ENCODE assay signal across 14 cellular contexts in the genomic region with DNA sequence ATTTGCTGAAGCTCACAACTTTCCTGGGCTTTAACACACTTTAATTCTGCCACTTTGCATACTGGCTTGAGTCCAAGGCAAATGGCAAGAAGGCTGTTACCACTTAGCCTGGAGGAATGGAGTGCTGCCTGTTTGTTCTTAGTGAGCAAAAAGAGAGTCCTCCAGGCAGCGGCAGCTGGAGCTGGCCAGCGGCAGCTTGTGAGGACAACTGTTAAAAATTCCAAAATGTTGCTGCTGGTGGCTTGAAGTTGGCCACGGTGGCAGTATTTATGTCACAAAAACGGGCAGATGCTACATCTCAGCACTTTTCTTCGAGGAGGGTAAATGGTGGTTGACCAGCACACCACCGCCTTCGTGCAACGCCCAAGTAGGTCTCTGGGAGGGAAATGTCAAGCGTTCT. TPM values are rescaled to one million over a fixed set of nuclear protein-coding genes. Genes with fewer than 3 reads are reported as not detected.
DNase-seq lines count a peak whose midpoint lies in the region; ATAC-seq, FAIRE-seq and TF ChIP-seq lines count a peak whose summit lies in the region.
"Had no signal": no experiment of that assay in that cellular context is flagged by ENCODE, and none has a peak within 500 bp of the region (broad histone marks: within the 10 kb centered on the region; RNA-seq: fewer than 3 reads in every experiment).

No MANE protein-coding gene starts in this region.

- intact Hi-C loops in left cardiac atrium (cut with DNase I) (no loop called here), upper lobe of right lung (cut with DNase I) (no loop called here), dorsolateral prefrontal cortex (cut with DNase I) (no loop called here)

- H3K27me3 ChIP-seq in cardiac muscle cell, result no peaks in the 10 kb centered on the region
- H3K27me3 ChIP-seq in upper lobe of right lung, result no peaks in the 10 kb centered on the region
- H3K27me3 ChIP-seq in dorsolateral prefrontal cortex, result no peaks in the 10 kb centered on the region
- H3K27me3 ChIP-seq: vagina had no signal

- H3K36me3 ChIP-seq in cardiac muscle cell (no peaks in the 10 kb centered on the region), upper lobe of right lung (no peaks in the 10 kb centered on the region)
- H3K36me3 ChIP-seq: vagina had no signal

- DNase-seq in cardiac muscle cell (ENCODE audit: low read depth in 1 of 2, low spot score in 1 of 2), result peak; percentile 17 to 28
- no peak for DNase-seq in left cardiac atrium
- peak; percentile 80 to 82 for DNase-seq in NCI-H526 (lab: John Stamatoyannopoulos, UW)
- peak; percentile 18 for DNase-seq in ecto neural progenitor cell (ENCODE audit: low spot score)
- no peak for DNase-seq in upper lobe of right lung
- no peak for DNase-seq in D721Med (ENCODE audit: insufficient read length, low spot score)
- no peak for DNase-seq in dorsolateral prefrontal cortex
- no peak for DNase-seq in urothelium cell line (ENCODE audit: low spot score)
- DNase-seq: activated CD4-positive, alpha-beta T cell treated with anti-CD3 and anti-CD28 coated beads, Interleukin-2, amount 50 U/mL, for 1 hour; effector memory CD4-positive, alpha-beta T cell; KBM-7; kidney glomerular epithelial cell; stimulated activated CD4-positive, alpha-beta T cell treated with anti-CD3 and anti-CD28 coated beads, Interleukin-2, amount 100 ng/mL, for 48 hours had no signal

- H3K4me3 ChIP-seq in cardiac muscle cell (no peak overlapping the region), upper lobe of right lung (no peak overlapping the region), dorsolateral prefrontal cortex (no peak overlapping the region)
- H3K4me3 ChIP-seq: vagina had no signal

- no peak for FAIRE-seq in D721Med (lab: Jason Lieb, UNC)
- no peak for FAIRE-seq in urothelium cell line (lab: Jason Lieb, UNC)

- H3K27ac ChIP-seq in cardiac muscle cell (no peak overlapping the region), upper lobe of right lung (no peak overlapping the region), dorsolateral prefrontal cortex (no peak overlapping the region)
- H3K27ac ChIP-seq: vagina had no signal

- ATAC-seq in left cardiac atrium (no peak), upper lobe of right lung (peak; percentile 48)

- TF ChIP-seq CTCF in cardiac muscle cell (IDR thresholded peaks at IDR 0.05; ENCODE audit: low read depth, low read length) (no peak), upper lobe of right lung (IDR thresholded peaks at IDR 0.05) (no peak), D721Med (IDR thresholded peaks at IDR 0.05; ENCODE audit: insufficient read depth, missing control alignments) (no peak), dorsolateral prefrontal cortex (IDR thresholded peaks at IDR 0.05 in 54 of 56, conservative IDR thresholded peaks at IDR 0.05 in 2 of 56; ENCODE audit: low read depth in 1 of 56, partially characterized antibody in 56 of 56) (no peak)

- peaks cover 4% of the 10 kb centered on the region for H3K4me1 ChIP-seq in cardiac muscle cell (ENCODE audit: low read depth)
- H3K4me1 ChIP-seq in upper lobe of right lung, result peaks cover 15% of the 10 kb centered on the region

- H3K9me3 ChIP-seq in cardiac muscle cell (ENCODE audit: low read depth), result no peaks in the 10 kb centered on the region
- H3K9me3 ChIP-seq in upper lobe of right lung, result no peaks in the 10 kb centered on the region
- H3K9me3 ChIP-seq: vagina had no signal

RNA-seq across cellular contexts. Expression of a gene that starts 27.3 kb away (rescaled TPM):
- 5.7 and 10.7 TPM in 2 replicates for total RNA-seq in cardiac muscle cell
- polyA plus RNA-seq in cardiac muscle cell, result 9.9 and 17.7 TPM in 2 replicates
- total RNA-seq in left cardiac atrium, result 1 to 10 TPM; 4.6 to 6.6 TPM
- 8.6 TPM for total RNA-seq in upper lobe of right lung
- total RNA-seq in dorsolateral prefrontal cortex, result 10 to 100 TPM; 16.1 to 37.3 (median 24.7) TPM

RNA-seq across cellular contexts. Expression of a gene that starts 29.4 kb away (rescaled TPM):
- 29.9 and 32.2 TPM in 2 replicates for total RNA-seq in cardiac muscle cell
- 19.0 and 23.7 TPM in 2 replicates for polyA plus RNA-seq in cardiac muscle cell
- total RNA-seq in left cardiac atrium, result 10 to 100 TPM; 20.4 to 26.2 TPM
- 37.8 TPM for total RNA-seq in upper lobe of right lung
- total RNA-seq in dorsolateral prefrontal cortex, result 100 to 1,000 TPM in 69 of 120 experiments, 10 to 100 TPM in 51; 61.8 to 202 (median 104) TPM

Comparison
In these comparisons a context has a peak if more than half of its experiments do, and no peak if none do; other contexts are left out.
1. DNase-seq: peak in cardiac muscle cell (2 of 2), NCI-H526 (2 of 2) and ecto neural progenitor cell (single experiment); none in left cardiac atrium (single experiment), upper lobe of right lung (single experiment), D721Med (single experiment), dorsolateral prefrontal cortex (0 of 10) and urothelium cell line (single experiment).